8 cellular contexts compared by ENCODE assay signal in the genomic region with DNA sequence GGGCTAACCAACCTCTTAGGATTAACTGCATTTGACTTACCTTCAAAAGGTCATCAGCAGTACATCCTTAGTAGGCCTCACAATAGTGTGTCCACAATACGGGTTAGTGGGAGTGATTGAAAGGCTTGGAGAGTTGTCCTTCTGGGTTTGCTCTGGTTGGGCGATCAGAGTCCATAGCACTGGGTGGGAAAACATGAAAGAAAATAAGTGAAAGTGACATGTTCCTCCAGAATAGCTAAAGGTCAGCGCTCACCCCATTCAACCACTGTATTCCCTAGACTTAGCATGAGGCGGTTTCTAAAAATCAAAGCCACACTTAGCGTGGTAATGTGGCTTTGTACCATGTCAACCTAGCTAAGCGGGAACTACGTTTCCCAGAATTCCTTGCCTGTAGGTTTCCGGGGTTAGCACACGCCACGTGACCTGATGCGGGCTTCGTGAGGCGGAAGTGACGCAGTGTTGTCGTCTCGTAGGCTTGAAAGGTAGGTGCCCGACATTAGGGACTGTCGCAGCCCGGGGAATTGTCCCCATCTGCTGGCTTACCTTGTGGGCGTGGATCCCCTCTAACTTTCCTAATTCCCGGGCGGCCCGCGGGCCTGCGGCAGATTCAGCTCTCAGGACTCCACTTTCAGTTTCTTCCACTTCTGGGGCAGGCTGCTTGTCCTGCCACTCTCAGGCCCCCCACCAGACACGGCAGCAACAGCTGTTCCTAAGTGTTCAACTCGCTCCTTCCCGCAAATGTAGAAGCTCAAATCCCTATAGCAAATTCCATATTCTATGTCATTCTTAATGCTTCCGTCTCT. TPM values are rescaled to one million over a fixed set of nuclear protein-coding genes. Genes with fewer than 3 reads are reported as not detected.
A peak's percentile ranks its signal among the peaks of the same experiment; 100 is the strongest.
DNase-seq lines count a peak whose midpoint lies in the region; ATAC-seq and TF ChIP-seq lines count a peak whose summit lies in the region.

No MANE protein-coding gene starts in this region.

- no peaks in the 10 kb centered on the region for H3K9me3 Mint-ChIP-seq in neural progenitor cell

- peak overlapping the region; percentile 67 for H3K27ac Mint-ChIP-seq in neural progenitor cell

- H3K4me1 ChIP-seq in ES-I3 (ENCODE audit: insufficient read depth, low read length) (no peaks in the 10 kb centered on the region), foreskin keratinocyte (no peaks in the 10 kb centered on the region), neural progenitor cell (peaks cover 4% of the 10 kb centered on the region)

- no peaks in the 10 kb centered on the region for H4K20me1 ChIP-seq in neural progenitor cell (ENCODE audit: low read depth)

- peaks cover 4% of the 10 kb centered on the region for H3K27me3 Mint-ChIP-seq in neural progenitor cell (ENCODE audit: insufficient read depth, low read depth)

- H3K9me3 ChIP-seq in ES-I3 (ENCODE audit: control insufficient read depth, insufficient read depth, low read length) = no peaks in the 10 kb centered on the region
- H3K9me3 ChIP-seq in neural progenitor cell (ENCODE audit: low read depth) = no peaks in the 10 kb centered on the region

- H3K36me3 Mint-ChIP-seq in neural progenitor cell = no peaks in the 10 kb centered on the region

- H3K79me2 ChIP-seq in neural progenitor cell (ENCODE audit: low read depth) = no peaks in the 10 kb centered on the region

- H3K27ac ChIP-seq in foreskin keratinocyte (peak overlapping the region; percentile 74), neural progenitor cell (no peak overlapping the region)

- peak; percentile 82 for TF ChIP-seq POLR2A in Raji (IDR thresholded peaks at IDR 0.05; ENCODE audit: insufficient read depth, low read depth, low read length)

- peak overlapping the region; percentile 92 for H3K4me3 Mint-ChIP-seq in neural progenitor cell

- ATAC-seq in foreskin keratinocyte = peak; percentile 97

- H3K9ac ChIP-seq in ES-I3 (ENCODE audit: low read depth, low read length) (peak overlapping the region; percentile 90), neural progenitor cell (peak overlapping the region; percentile 43)

- no peaks in the 10 kb centered on the region for H3F3A ChIP-seq in neural progenitor cell (ENCODE audit: low read depth)

- no peaks in the 10 kb centered on the region for H3K27me3 ChIP-seq in foreskin keratinocyte
- peaks cover 59% of the 10 kb centered on the region for H3K27me3 ChIP-seq in neural progenitor cell

- H3K36me3 ChIP-seq in ES-I3 (ENCODE audit: insufficient read depth, low read length) (no peaks in the 10 kb centered on the region), neural progenitor cell (no peaks in the 10 kb centered on the region)

- H2AFZ ChIP-seq in neural progenitor cell (replicated peaks) = peak overlapping the region; percentile 97

- DNase-seq in H4 (ENCODE audit: low spot score) (peak; percentile 95), LNCaP clone FGC (ENCODE audit: low read depth) (peak; percentile 91), activated gamma-delta T cell treated with Interleukin-2 at 50 U/mL for 16 hours (peak; percentile 83), foreskin keratinocyte (peak; percentile 61 to 82), neural progenitor cell (ENCODE audit: low spot score) (peak; percentile 93), stromal cell of bone marrow (ENCODE audit: low read depth) (peak; percentile 85)

- peak; percentile 43 for TF ChIP-seq CTCF in LNCaP clone FGC (IDR thresholded peaks at IDR 0.05; ENCODE audit: control insufficient read depth, extremely low read depth, insufficient read depth)
- TF ChIP-seq CTCF in foreskin keratinocyte (conservative IDR thresholded peaks at IDR 0.05) = peak; percentile 18
- TF ChIP-seq CTCF in neural progenitor cell (IDR thresholded peaks at IDR 0.05) = peak; percentile 30

- peaks cover 21% of the 10 kb centered on the region for H3K4me1 Mint-ChIP-seq in neural progenitor cell

- H3K4me3 ChIP-seq in LNCaP clone FGC (ENCODE audit: low read depth, low read length) (peak overlapping the region; percentile 79), neural progenitor cell (peak overlapping the region; percentile 67)

- peak overlapping the region; percentile 88 for H3K4me2 ChIP-seq in neural progenitor cell

RNA-seq across cellular contexts. Expression of a gene that starts 19.8 kb away (rescaled TPM):
- total RNA-seq in H4 (2014; rRNA removed; shearing (Covaris generic)) = not detected in 2 replicates
- not detected in 2 replicates for total RNA-seq in foreskin keratinocyte
- not detected in 2 replicates for polyA plus RNA-seq in foreskin keratinocyte
- total RNA-seq in neural progenitor cell (ENCODE audit: low replicate concordance) = not detected in 2 replicates
